8 cellular contexts compared by ENCODE assay signal in genomic region chr14:99270491-99271287, GRCh38. TPM values are rescaled to one million over a fixed set of nuclear protein-coding genes. Genes with fewer than 3 reads are reported as not detected.
DNase-seq lines count a peak whose midpoint lies in the region; ATAC-seq and TF ChIP-seq lines count a peak whose summit lies in the region.

No MANE protein-coding gene starts in this region.

- peak overlapping the region; percentile 99 for H3K27ac Mint-ChIP-seq in CD4-positive, alpha-beta T cell

- peaks cover 49% of the 10 kb centered on the region for H3K4me1 Mint-ChIP-seq in CD4-positive, alpha-beta T cell (ENCODE audit: low read depth)

- intact Hi-C loops in CD4-positive, alpha-beta T cell (cut with DNase I, micrococcal nuclease) = loop anchor here (5.0 to 10.0 kb wide), 6 partner anchors 828 to 1973 kb away; no protein-coding TSS in a partner anchor

- H3K27me3 ChIP-seq in CD4-positive, alpha-beta T cell (ENCODE audit: control insufficient read depth, insufficient read depth, low read length) = no peaks in the 10 kb centered on the region
- peaks cover 34% of the 10 kb centered on the region for H3K27me3 ChIP-seq in adipocyte (replicated peaks; ENCODE audit: control insufficient read depth, insufficient read depth, low read length)

- H3K36me3 ChIP-seq in KOPT-K1 (ENCODE audit: insufficient read depth, low read length) (peaks cover 24% of the 10 kb centered on the region), adipocyte (ENCODE audit: control insufficient read depth, insufficient read depth, low read length, severe bottlenecking) (no peaks in the 10 kb centered on the region)

- peaks cover 5% of the 10 kb centered on the region for H3K4me1 ChIP-seq in adipocyte (ENCODE audit: control insufficient read depth, insufficient read depth, low read length)

- H3K27ac ChIP-seq in CD4-positive, alpha-beta T cell (ENCODE audit: low read depth, low read length) = peak overlapping the region; percentile 79
- peak overlapping the region; percentile 94 for H3K27ac ChIP-seq in KOPT-K1 (ENCODE audit: low read depth, low read length, poor library complexity, severe bottlenecking)

- peak in 3 of 10 experiments; percentile 39 to 62 (median 47) for DNase-seq in CD4-positive, alpha-beta T cell
- peak; percentile 32 for DNase-seq in adipocyte (ENCODE audit: low read depth)
- DNase-seq in mesenteric fat pad (ENCODE audit: low spot score) = peak; percentile 82
- no peak for DNase-seq in SIG-M5 (lab: John Stamatoyannopoulos, UW)
- DNase-seq in AG08396 (ENCODE audit: low spot score) = no peak
- no peak for DNase-seq in GM10266 (ENCODE audit: extremely low spot score)

- H3K9me3 ChIP-seq in CD4-positive, alpha-beta T cell (ENCODE audit: control insufficient read depth, low read length) = no peaks in the 10 kb centered on the region
- H3K9me3 ChIP-seq in KOPT-K1 (ENCODE audit: insufficient read depth, low read length, poor library complexity, severe bottlenecking) (no peaks in the 10 kb centered on the region), adipocyte (ENCODE audit: control insufficient read depth, low read length) (no peaks in the 10 kb centered on the region)

- H3K9me3 Mint-ChIP-seq in CD4-positive, alpha-beta T cell = no peaks in the 10 kb centered on the region

- H3K36me3 Mint-ChIP-seq in CD4-positive, alpha-beta T cell (ENCODE audit: low read depth) = peaks cover 61% of the 10 kb centered on the region

- CTCF ChIA-PET in CD4-positive, alpha-beta T cell (lab: Charles Lee) = interaction anchor here (1.3 to 1.9 kb wide), 6 partner anchors 9 to 827 kb away, joined by 3 to 7 read pairs (median 5); no protein-coding TSS in a partner anchor

- ATAC-seq in CD4-positive, alpha-beta T cell (ENCODE audit: poor library complexity) = no peak
- ATAC-seq in GM18519 (IDR thresholded peaks at IDR 0.05; ENCODE audit: low FRiP score, unreplicated experiment) = no peak

- H3K4me3 Mint-ChIP-seq in CD4-positive, alpha-beta T cell = peak overlapping the region; percentile 100

- no peak for TF ChIP-seq CTCF in CD4-positive, alpha-beta T cell (IDR thresholded peaks at IDR 0.05)
- no peak for TF ChIP-seq CTCF in GM10266 (IDR thresholded peaks at IDR 0.05; ENCODE audit: control insufficient read depth, insufficient read depth, low read depth, missing control alignments)

- H3K4me3 ChIP-seq in adipocyte (ENCODE audit: low read length) = peak overlapping the region; percentile 44

- H3K9ac ChIP-seq in adipocyte (ENCODE audit: low read length) = no peak overlapping the region

- peaks cover 5% of the 10 kb centered on the region for H3K27me3 Mint-ChIP-seq in CD4-positive, alpha-beta T cell

- POLR2A ChIA-PET in CD4-positive, alpha-beta T cell (lab: Charles Lee) = interaction anchor here (1.2 to 64.5 kb wide), 13 partner anchors 9 to 1668 kb away, joined by 3 to 4389 read pairs (median 32); no protein-coding TSS in a partner anchor

RNA-seq across cellular contexts. Expression of gene BCL11B, which starts 1.3 kb away (rescaled TPM):
- 100 to 1,000 TPM; 244 to 254 TPM for total RNA-seq in CD4-positive, alpha-beta T cell
- 0.67 TPM for total RNA-seq in mesenteric fat pad

Comparison
In these comparisons a context has a peak if more than half of its experiments do, and no peak if none do; other contexts are left out.
1. DNase-seq: peak in adipocyte (single experiment) and mesenteric fat pad (single experiment); none in SIG-M5 (single experiment), AG08396 (single experiment) and GM10266 (single experiment).
2. RNA of gene BCL11B, which starts 1.3 kb away (total RNA-seq): 244 to 254 TPM in CD4-positive, alpha-beta T cell; 0.67 TPM in mesenteric fat pad (single experiment); every median in the first group is over 100 times any median in the second.